9 cellular contexts compared by ENCODE assay signal in genomic region chr5:77852068-77852513, GRCh38.
DNase-seq lines count a peak whose midpoint lies in the region; ATAC-seq and TF ChIP-seq lines count a peak whose summit lies in the region.
"Had no signal": no experiment of that assay in that cellular context is flagged by ENCODE, and none has a peak within 500 bp of the region (broad histone marks: within the 10 kb centered on the region; RNA-seq: fewer than 3 reads in every experiment).

No MANE protein-coding gene starts in this region.

- peak in 1 of 2 experiments; percentile 44 for DNase-seq in SJSA1 (ENCODE audit: low read depth in 1 of 2, low spot score in 2 of 2)
- DNase-seq in fibroblast of peridontal ligament (ENCODE audit: extremely low read depth) = peak; percentile 17
- no peak for DNase-seq in progenitor cell of endocrine pancreas (ENCODE audit: low spot score, unreplicated experiment)
- DNase-seq in amygdala (lab: John Stamatoyannopoulos, UW) = no peak
- no peak for DNase-seq in epidermal melanocyte (ENCODE audit: insufficient read length, low spot score)
- no peak for DNase-seq in HuH-7 (ENCODE audit: low spot score)
- DNase-seq: NCI-H2171 treated with DMSO at 0.1 percent for 48 hours had no signal

- no peaks in the 10 kb centered on the region for H3K9me3 ChIP-seq in ES-I3 (ENCODE audit: control insufficient read depth, insufficient read depth, low read length)
- peaks cover 3% of the 10 kb centered on the region; the same call in 1 of the 2 replicates for H3K9me3 ChIP-seq in SJSA1 (replicated peaks)

- no peak for TF ChIP-seq CTCF in progenitor cell of endocrine pancreas (IDR thresholded peaks at IDR 0.05; ENCODE audit: unreplicated experiment)

- H3K36me3 ChIP-seq in ES-I3 (ENCODE audit: insufficient read depth, low read length) = no peaks in the 10 kb centered on the region
- H3K36me3 ChIP-seq in SJSA1 = no peaks in the 10 kb centered on the region

- peak overlapping the region; percentile 71 for H3K27ac Mint-ChIP-seq in progenitor cell of endocrine pancreas

- peak overlapping the region; percentile 59; the same call in 1 of the 2 replicates for H3K9ac ChIP-seq in ES-I3 (ENCODE audit: low read depth, low read length)

- H3K4me3 ChIP-seq in SJSA1 = peak overlapping the region; percentile 43

- no peaks in the 10 kb centered on the region for H3K36me3 Mint-ChIP-seq in progenitor cell of endocrine pancreas (ENCODE audit: insufficient read depth)

- H3K9me3 Mint-ChIP-seq in progenitor cell of endocrine pancreas (ENCODE audit: low read depth) = no peaks in the 10 kb centered on the region

- peaks cover 66% of the 10 kb centered on the region for H3K27me3 Mint-ChIP-seq in progenitor cell of endocrine pancreas

- no peak overlapping the region for H3K27ac ChIP-seq in SJSA1

- H3K4me1 ChIP-seq in ES-I3 (ENCODE audit: insufficient read depth, low read length) (peaks cover 5% of the 10 kb centered on the region; the same call in 1 of the 2 replicates), SJSA1 (replicated peaks) (peaks cover 10% of the 10 kb centered on the region)

- H3K27me3 ChIP-seq in SJSA1 (replicated peaks) = no peaks in the 10 kb centered on the region

- peak overlapping the region; percentile 81 for H3K4me3 Mint-ChIP-seq in progenitor cell of endocrine pancreas (ENCODE audit: low read depth)

- ATAC-seq in HG02623 (IDR thresholded peaks at IDR 0.05; ENCODE audit: unreplicated experiment) = no peak

- H3K4me1 Mint-ChIP-seq in progenitor cell of endocrine pancreas (ENCODE audit: low read depth) = peaks cover 11% of the 10 kb centered on the region
